15 cellular contexts compared by ENCODE assay signal in genomic region chr12:131985145-131985875, GRCh38. TPM values are rescaled to one million over a fixed set of nuclear protein-coding genes. Genes with fewer than 3 reads are reported as not detected.
A peak's percentile ranks its signal among the peaks of the same experiment; 100 is the strongest.
DNase-seq lines count a peak whose midpoint lies in the region; ATAC-seq and TF ChIP-seq lines count a peak whose summit lies in the region.
"Had no signal": no experiment of that assay in that cellular context is flagged by ENCODE, and none has a peak within 500 bp of the region (broad histone marks: within the 10 kb centered on the region; RNA-seq: fewer than 3 reads in every experiment).

No MANE protein-coding gene starts in this region.

- DNase-seq in HL-60 (ENCODE audit: low read depth in 1 of 2, low spot score in 1 of 2) (peak; percentile 87 to 96), SK-N-MC (ENCODE audit: low read depth, low spot score) (no peak), left ventricle myocardium superior (peak; percentile 43), pons (ENCODE audit: low spot score) (peak; percentile 18), 8988T (no peak), dedifferentiated amniotic fluid mesenchymal stem cell (ENCODE audit: extremely low spot score) (no peak), KBM-7 (no peak)
- DNase-seq: activated CD4-positive, alpha-beta memory T cell treated with anti-CD3 and anti-CD28 coated beads for 36 hours; effector memory CD4-positive, alpha-beta T cell; EL; NCI-H2107; stimulated activated CD4-positive, alpha-beta T cell treated with anti-CD3 and anti-CD28 coated beads, Interleukin-1b, Interleukin-23, amount 100 ng/mL, for 48 hours; T-helper 1 cell had no signal

- no peak overlapping the region for H3K9ac ChIP-seq in SK-N-MC (ENCODE audit: insufficient read length)

- H3K27me3 ChIP-seq in HL-60 (ENCODE audit: insufficient read depth, poor library complexity, severe bottlenecking), result no peaks in the 10 kb centered on the region

- peak; percentile 62 for TF ChIP-seq CTCF in HL-60 (IDR thresholded peaks at IDR 0.05; ENCODE audit: insufficient read depth, low read length)

- ATAC-seq in left ventricle myocardium superior, result peak; percentile 26
- no peak for ATAC-seq in HG02759 (IDR thresholded peaks at IDR 0.05; ENCODE audit: unreplicated experiment)
- ATAC-seq: sciatic nerve had no signal

- H3K27ac ChIP-seq in HL-60 (replicated peaks) (peak overlapping the region; percentile 81), SK-N-MC (0 out of 2 replicates have a peak overlapping the region, but pooled peaks have one; percentile 16)

- H3K4me3 ChIP-seq in HL-60 (replicated peaks; ENCODE audit: insufficient read depth, low read length) (no peak overlapping the region; the same call in 1 of the 2 replicates), SK-N-MC (no peak overlapping the region)

- H3K9me3 ChIP-seq in SK-N-MC (ENCODE audit: low read depth, low read length), result no peaks in the 10 kb centered on the region

- in situ Hi-C loops in KBM-7 (cut with MboI; ENCODE audit: low pct_unique_long_range_greater_than_20kb, low sequenced_read_pairs), result no loop called here

- H3K36me3 ChIP-seq in SK-N-MC (ENCODE audit: insufficient read depth, low read length), result peaks cover 47% of the 10 kb centered on the region

- intact Hi-C loops in left ventricle myocardium superior (cut with micrococcal nuclease), result no loop called here

RNA-seq across cellular contexts. Expression of gene EP400, which starts 35.6 kb away (rescaled TPM):
- total RNA-seq in left ventricle myocardium superior, result 14.8 TPM

RNA-seq across cellular contexts. Expression of gene PUS1, which starts 56.2 kb away (rescaled TPM):
- total RNA-seq in left ventricle myocardium superior, result 5.6 TPM

Comparison
In these comparisons a context has a peak if more than half of its experiments do, and no peak if none do; other contexts are left out.
1. DNase-seq: peak in HL-60 (2 of 2), left ventricle myocardium superior (single experiment) and pons (single experiment); none in SK-N-MC (single experiment), 8988T (single experiment), dedifferentiated amniotic fluid mesenchymal stem cell (single experiment) and KBM-7 (single experiment).